Comparison of ENCODE assay signal across 27 cellular contexts in the genomic region with DNA sequence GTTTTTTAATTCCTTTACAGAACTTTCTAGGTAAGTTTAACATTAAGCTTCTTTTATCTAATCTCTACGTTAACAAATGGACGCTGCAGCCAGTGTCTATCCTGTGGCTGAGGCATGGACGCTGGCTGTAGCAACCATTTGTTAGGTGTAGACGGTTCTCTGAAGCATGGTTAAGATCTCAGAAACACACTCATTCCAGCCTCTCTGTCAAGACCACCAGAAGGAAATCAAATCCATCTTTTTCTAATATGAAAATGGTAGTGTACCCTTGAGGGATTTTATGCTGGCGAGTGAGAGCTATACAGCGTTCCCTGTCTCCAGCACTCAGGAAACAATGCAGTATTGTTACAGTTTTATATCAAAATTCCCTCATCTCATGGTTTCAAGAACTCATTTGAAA.
"Had no signal": no experiment of that assay in that cellular context is flagged by ENCODE, and none has a peak within 500 bp of the region (broad histone marks: within the 10 kb centered on the region; RNA-seq: fewer than 3 reads in every experiment).

No MANE protein-coding gene starts in this region.

- H3K9me3 Mint-ChIP-seq: naive thymus-derived CD8-positive, alpha-beta T cell; stimulated activated naive CD8-positive, alpha-beta T cell treated with anti-CD3 and anti-CD28 coated beads, Interleukin-15, amount 100 ng/mL, for 72 hours had no signal

- H3K4me3 ChIP-seq: cardiac muscle cell, esophagus squamous epithelium, left lung, ovary, right atrium auricular region, smooth muscle cell, thoracic aorta, tibial nerve, upper lobe of left lung had no signal

- H3K27me3 ChIP-seq: cardiac muscle cell, esophagus squamous epithelium, left lung, ovary, right atrium auricular region, tibial nerve, upper lobe of left lung had no signal

- H3K4me1 ChIP-seq: left lung, right atrium auricular region, tibial nerve had no signal

- DNase-seq: cortex of kidney; effector CD4-positive, alpha-beta T cell; erythroblast; esophagus squamous epithelium; foreskin melanocyte; head of caudate nucleus; kidney; left cardiac atrium; left lung; mesenchymal stem cell; naive thymus-derived CD8-positive, alpha-beta T cell; occipital lobe; ovary; stimulated activated CD4-positive, alpha-beta T cell treated with anti-CD3 and anti-CD28 coated beads, Interleukin-12 subunit alpha, Interleukin-12 subunit beta, amount 100 ng/mL, for 4 hours; stimulated activated CD4-positive, alpha-beta T cell treated with anti-CD3 and anti-CD28 coated beads, Interleukin-1b, Interleukin-23, amount 100 ng/mL, for 48 hours; stimulated activated CD4-positive, alpha-beta T cell treated with anti-CD3 and anti-CD28 coated beads, Interleukin-4, amount 100 ng/mL, for 1 hour; stimulated activated CD8-positive, alpha-beta memory T cell treated with anti-CD3 and anti-CD28 coated beads, Interleukin-4, amount 100 ng/mL, for 48 hours; stimulated activated naive CD4-positive, alpha-beta T cell; stimulated activated naive CD8-positive, alpha-beta T cell treated with anti-CD3 and anti-CD28 coated beads, Interleukin-15, amount 100 ng/mL, for 72 hours; upper lobe of left lung had no signal

- H3K27ac ChIP-seq: cardiac muscle cell, esophagus squamous epithelium, left lung, ovary, right atrium auricular region, thoracic aorta, tibial nerve, upper lobe of left lung had no signal

- ATAC-seq: left cardiac atrium; left lung; naive thymus-derived CD8-positive, alpha-beta T cell; sciatic nerve; stimulated activated naive CD8-positive, alpha-beta T cell treated with anti-CD3 and anti-CD28 coated beads, Interleukin-15, amount 100 ng/mL, for 72 hours had no signal

- H3K9me3 ChIP-seq: esophagus squamous epithelium, left lung, ovary, right atrium auricular region, thoracic aorta, tibial nerve, upper lobe of left lung had no signal

- H3K4me3 Mint-ChIP-seq: naive thymus-derived CD8-positive, alpha-beta T cell; stimulated activated naive CD8-positive, alpha-beta T cell treated with anti-CD3 and anti-CD28 coated beads, Interleukin-15, amount 100 ng/mL, for 72 hours had no signal

- H3K27ac Mint-ChIP-seq: naive thymus-derived CD8-positive, alpha-beta T cell; progenitor cell of endocrine pancreas; stimulated activated naive CD8-positive, alpha-beta T cell treated with anti-CD3 and anti-CD28 coated beads, Interleukin-15, amount 100 ng/mL, for 72 hours had no signal

- H3K27me3 Mint-ChIP-seq: naive thymus-derived CD8-positive, alpha-beta T cell; progenitor cell of endocrine pancreas; stimulated activated naive CD8-positive, alpha-beta T cell treated with anti-CD3 and anti-CD28 coated beads, Interleukin-15, amount 100 ng/mL, for 72 hours had no signal

- H3K36me3 ChIP-seq: cardiac muscle cell, left lung, ovary, right atrium auricular region, thoracic aorta, upper lobe of left lung had no signal
